In the genomic region with DNA sequence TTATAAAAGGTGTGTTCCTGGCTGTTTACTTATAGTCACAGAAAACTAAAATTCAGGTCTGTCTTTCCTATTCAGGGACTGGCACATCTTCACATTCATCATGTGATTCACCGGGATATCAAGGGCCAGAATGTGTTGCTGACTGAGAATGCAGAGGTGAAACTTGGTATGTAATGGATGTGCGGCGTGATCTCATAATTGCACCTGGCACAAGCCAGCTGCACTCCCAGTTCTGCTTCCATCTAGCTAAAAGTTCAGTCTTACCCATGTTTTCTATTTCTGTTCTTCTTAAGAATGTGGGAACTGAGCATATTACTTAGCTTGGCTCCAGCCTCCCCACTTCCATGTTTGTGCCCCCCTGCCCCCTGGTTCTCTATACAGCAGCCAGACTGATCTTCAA, we compare ENCODE assay signal across 15 cellular contexts.
DNase-seq lines count a peak whose midpoint lies in the region; ATAC-seq, FAIRE-seq and TF ChIP-seq lines count a peak whose summit lies in the region.
"Had no signal": no experiment of that assay in that cellular context is flagged by ENCODE, and none has a peak within 500 bp of the region (broad histone marks: within the 10 kb centered on the region; RNA-seq: fewer than 3 reads in every experiment).

No MANE protein-coding gene starts in this region.

- no peak for TF ChIP-seq RAD21 in IMR-90 (IDR thresholded peaks at IDR 0.05; ENCODE audit: low read length)

- ATAC-seq in IMR-90 (ENCODE audit: low read depth) (no peak), aorta (ENCODE audit: low FRiP score) (no peak), GM19452 (IDR thresholded peaks at IDR 0.05; ENCODE audit: unreplicated experiment) (no peak)

- intact Hi-C loops in IMR-90 (cut with micrococcal nuclease), result no loop called here
- intact Hi-C loops in aorta (cut with DNase I), result no loop called here
- intact Hi-C loops in kidney (cut with DNase I), result loop anchor here (10.0 kb wide), 1 partner anchor 135 kb away; the partner anchor contains the start of gene MAP4K4

- H2BK120ac ChIP-seq in IMR-90 (ENCODE audit: low read depth, low read length), result peak overlapping the region; percentile 17; the same call in 1 of the 2 replicates

- H3K27me3 ChIP-seq in BLaER1 (no peaks in the 10 kb centered on the region), IMR-90 (ENCODE audit: control insufficient read depth, insufficient read depth, low read length) (no peaks in the 10 kb centered on the region), brain microvascular endothelial cell (replicated peaks) (no peaks in the 10 kb centered on the region), aorta (ENCODE audit: control insufficient read depth in 1 of 2, insufficient read depth in 2 of 2, low read length in 1 of 2) (no peaks in the 10 kb centered on the region)

- 0 out of 2 replicates have a peak overlapping the region, but pooled peaks have one; percentile 64 for H3K14ac ChIP-seq in IMR-90 (replicated peaks; ENCODE audit: low read depth, low read length)

- H3K56ac ChIP-seq in IMR-90 (ENCODE audit: extremely low read depth, insufficient read depth, low read length), result no peak overlapping the region

- H2AFZ ChIP-seq in IMR-90 (replicated peaks; ENCODE audit: low read length, poor library complexity), result no peak overlapping the region

- H4K91ac ChIP-seq in IMR-90 (ENCODE audit: insufficient read depth, low read depth, low read length), result peak overlapping the region; percentile 4; the same call in 1 of the 2 replicates

- peak overlapping the region in 1 of 2 experiments; percentile 46; a peak in 1 of 4 replicates for H4K8ac ChIP-seq in IMR-90 (ENCODE audit: low read depth in 2 of 2, low read length in 2 of 2)

- FAIRE-seq in kidney (lab: Jason Lieb, UNC), result no peak

- CTCF ChIA-PET in IMR-90 (lab: Yijun Ruan, JAX), result no interaction called here

- peaks cover 42% of the 10 kb centered on the region for H3K4me1 ChIP-seq in BLaER1
- H3K4me1 ChIP-seq in IMR-90 (ENCODE audit: control insufficient read depth, insufficient read depth, low read length), result peaks cover 25% of the 10 kb centered on the region
- peaks cover 53% of the 10 kb centered on the region for H3K4me1 ChIP-seq in mesodermal cell (ENCODE audit: control insufficient read depth, insufficient read depth, low read length, poor library complexity, severe bottlenecking)
- H3K4me1 ChIP-seq in aorta (ENCODE audit: control insufficient read depth in 1 of 2, insufficient read depth in 2 of 2, low read length in 2 of 2), result peaks cover 3 to 7% of the 10 kb centered on the region in 2 donors
- peaks cover 0 to 3% of the 10 kb centered on the region in 2 donors for H3K4me1 ChIP-seq in kidney (ENCODE audit: control insufficient read depth in 1 of 2, insufficient read depth in 1 of 2, low read depth in 1 of 2, low read length in 2 of 2)

- H3K4me2 ChIP-seq in BLaER1 (0 out of 2 replicates have a peak overlapping the region, but pooled peaks have one; percentile 66), IMR-90 (ENCODE audit: low read depth, low read length) (no peak overlapping the region)

- peaks cover 28% of the 10 kb centered on the region for H3K9me1 ChIP-seq in IMR-90 (ENCODE audit: insufficient read depth, low read length)

- in situ Hi-C loops in IMR-90 (cut with MboI; ENCODE audit: low sequenced_read_pairs) (no loop called here), brain microvascular endothelial cell (cut with HindIII; ENCODE audit: low pct_ligation_motif_present, low sequenced_read_pairs) (loop anchor here (25.0 kb wide), 1 partner anchor 392 kb away; no protein-coding TSS in a partner anchor)

- POLR2A ChIA-PET in IMR-90 (lab: Charles Lee; ENCODE audit: unreplicated experiment), result no interaction called here

- TF ChIP-seq CTCF in IMR-90 (conservative IDR thresholded peaks at IDR 0.05; ENCODE audit: low read depth, low read length) (no peak), brain microvascular endothelial cell (IDR thresholded peaks at IDR 0.05; ENCODE audit: low read depth, low read length, missing control alignments) (no peak), kidney (IDR thresholded peaks at IDR 0.05; ENCODE audit: borderline replicate concordance, extremely low read depth, insufficient read depth) (no peak)

- H3K9me3 ChIP-seq in BLaER1 (no peaks in the 10 kb centered on the region), IMR-90 (ENCODE audit: control insufficient read depth, insufficient read depth, low read length) (no peaks in the 10 kb centered on the region), mesodermal cell (ENCODE audit: control insufficient read depth, low read length) (no peaks in the 10 kb centered on the region), aorta (ENCODE audit: control insufficient read depth, low read length) (no peaks in the 10 kb centered on the region), kidney (ENCODE audit: control insufficient read depth in 1 of 2, low read length in 2 of 2) (no peaks in the 10 kb centered on the region)

- H4K20me1 ChIP-seq in BLaER1, result peaks cover 83% of the 10 kb centered on the region
- H4K20me1 ChIP-seq in IMR-90 (ENCODE audit: insufficient read depth, low read length), result peaks cover 36% of the 10 kb centered on the region; the same call in 1 of the 2 replicates

- peak overlapping the region; percentile 63; the same call in 1 of the 2 replicates for H3K18ac ChIP-seq in IMR-90 (ENCODE audit: low read depth, low read length)

- peak overlapping the region; percentile 49; the same call in 2 of the 3 replicates for H2BK15ac ChIP-seq in IMR-90 (ENCODE audit: low read depth, low read length)

- no peak overlapping the region for H2AK5ac ChIP-seq in IMR-90 (ENCODE audit: low read depth, low read length)

- peak overlapping the region; percentile 57 for H2BK5ac ChIP-seq in IMR-90 (ENCODE audit: low read depth, low read length, poor library complexity, severe bottlenecking)

- DNase-seq in IMR-90 (no peak), brain microvascular endothelial cell (no peak), aorta (no peak), kidney (no peak), amygdala (lab: John Stamatoyannopoulos, UW) (no peak)
- DNase-seq: activated CD4-positive, CD25-positive, alpha-beta regulatory T cell treated with anti-CD3 and anti-CD28 coated beads, Interleukin-2, amount 50 U/mL, for 72 hours; effector CD4-positive, alpha-beta T cell; head of caudate nucleus; KG1; NCI-H2081; stimulated activated CD4-positive, alpha-beta T cell treated with anti-CD3 and anti-CD28 coated beads, Interleukin-2, amount 100 ng/mL, for 48 hours; stimulated activated naive CD4-positive, alpha-beta T cell treated with Interleukin-2 at 50 U/mL for 16 hours had no signal

- dilution Hi-C loops in IMR-90 (cut with HindIII; ENCODE audit: low sequenced_read_pairs, unreplicated experiment), result no loop called here

- H3K4ac ChIP-seq in IMR-90 (ENCODE audit: low read depth, low read length), result peak overlapping the region; percentile 57; the same call in 1 of the 2 replicates

- no peak overlapping the region for H3K9ac ChIP-seq in BLaER1
- H3K9ac ChIP-seq in IMR-90 (ENCODE audit: low read depth, low read length), result no peak overlapping the region
- H3K9ac ChIP-seq in kidney (ENCODE audit: low read length in 2 of 2), result no peak overlapping the region

- H3K36me3 ChIP-seq in BLaER1 (peaks cover 85% of the 10 kb centered on the region), IMR-90 (ENCODE audit: control insufficient read depth, insufficient read depth, low read length) (peaks cover 26% of the 10 kb centered on the region), brain microvascular endothelial cell (replicated peaks) (peaks cover 21% of the 10 kb centered on the region), mesodermal cell (ENCODE audit: control insufficient read depth, insufficient read depth, low read length) (peaks cover 66% of the 10 kb centered on the region), aorta (ENCODE audit: control insufficient read depth in 1 of 2, insufficient read depth in 2 of 2, low read length in 1 of 2) (peaks cover 2 to 4% of the 10 kb centered on the region in 2 donors), kidney (ENCODE audit: control insufficient read depth in 1 of 2, insufficient read depth in 2 of 2, low read length in 2 of 2) (peaks cover 2 to 23% of the 10 kb centered on the region in 2 donors)

- H2AK9ac ChIP-seq in IMR-90 (replicated peaks; ENCODE audit: low read depth, low read length, poor library complexity), result peak overlapping the region; percentile 2

- no TSS peak for BruUV-seq in IMR-90 (replicated peaks; lab: Mats Ljungman, UMichigan)

- no peak overlapping the region for H3K4me3 ChIP-seq in BLaER1
- no peak overlapping the region for H3K4me3 ChIP-seq in IMR-90 (ENCODE audit: insufficient read depth, low read depth, low read length)
- no peak overlapping the region for H3K4me3 ChIP-seq in brain microvascular endothelial cell (ENCODE audit: low read depth, low read length)
- no peak overlapping the region for H3K4me3 ChIP-seq in mesodermal cell (ENCODE audit: extremely low read depth, insufficient read depth, low read length, poor library complexity, severe bottlenecking)
- H3K4me3 ChIP-seq in aorta (ENCODE audit: low read length in 2 of 2), result no peak overlapping the region
- no peak overlapping the region for H3K4me3 ChIP-seq in kidney (ENCODE audit: low read length in 2 of 2)

- no peak overlapping the region for H3K27ac ChIP-seq in BLaER1
- no peak overlapping the region for H3K27ac ChIP-seq in IMR-90 (ENCODE audit: insufficient read depth, low read length)
- H3K27ac ChIP-seq in brain microvascular endothelial cell, result peak overlapping the region; percentile 97
- peak overlapping the region; percentile 81 for H3K27ac ChIP-seq in mesodermal cell (ENCODE audit: low read depth, low read length, severe bottlenecking)
- no peak overlapping the region for H3K27ac ChIP-seq in aorta (ENCODE audit: low read depth in 1 of 2, low read length in 2 of 2)
- no peak overlapping the region for H3K27ac ChIP-seq in kidney (ENCODE audit: low read depth in 2 of 2, low read length in 2 of 2)

- peak overlapping the region; percentile 39; the same call in 1 of the 2 replicates for H3K23ac ChIP-seq in IMR-90 (ENCODE audit: low read depth, low read length)

- H2BK20ac ChIP-seq in IMR-90 (ENCODE audit: low read depth, low read length), result 0 out of 2 replicates have a peak overlapping the region, but pooled peaks have one; percentile 2

- no CpG with 5 or more reads among the region's 3 CpGs for WGBS in IMR-90 (ENCODE audit: extremely low coverage in 2 of 2, insufficient read length in 1 of 2), 2 experiments
- WGBS in mesodermal cell (ENCODE audit: insufficient coverage in 2 of 2), 2 experiments, result 100% methylated on average over 1 to 2 of the region's 3 CpGs
- WGBS in aorta, 2 donors, result 91 to 94% methylated on average over 3 of the region's 3 CpGs

- no peak for TF ChIP-seq POLR2A in IMR-90 (IDR thresholded peaks at IDR 0.05; ENCODE audit: low read depth, low read length)

- H3K79me1 ChIP-seq in IMR-90 (ENCODE audit: low read depth in 1 of 2, low read length in 2 of 2), result peaks cover 37 to 63% of the 10 kb centered on the region in 2 experiments

- H4K5ac ChIP-seq in IMR-90 (ENCODE audit: low read depth, low read length), result peak overlapping the region; percentile 37; the same call in 1 of the 2 replicates

TF ChIP-seq in IMR-90, 13 proteins besides CTCF, POLR2A, EP300 and RAD21 (continues in another document):
- no peak for TF ChIP-seq MAFK (IDR thresholded peaks at IDR 0.05; ENCODE audit: low read depth, low read length)
- TF ChIP-seq MAZ (IDR thresholded peaks at IDR 0.05; ENCODE audit: borderline replicate concordance, low read depth, low read length), result no peak
- no peak for TF ChIP-seq CHD1 (IDR thresholded peaks at IDR 0.05; ENCODE audit: low read depth, low read length)

Comparison
In these comparisons a context has a peak if more than half of its experiments do, and no peak if none do; other contexts are left out.
1. H3K27ac ChIP-seq: peak in brain microvascular endothelial cell (single experiment) and mesodermal cell (single experiment); none in BLaER1 (single experiment), IMR-90 (single experiment), aorta (0 of 2) and kidney (0 of 2).